In the genomic region with DNA sequence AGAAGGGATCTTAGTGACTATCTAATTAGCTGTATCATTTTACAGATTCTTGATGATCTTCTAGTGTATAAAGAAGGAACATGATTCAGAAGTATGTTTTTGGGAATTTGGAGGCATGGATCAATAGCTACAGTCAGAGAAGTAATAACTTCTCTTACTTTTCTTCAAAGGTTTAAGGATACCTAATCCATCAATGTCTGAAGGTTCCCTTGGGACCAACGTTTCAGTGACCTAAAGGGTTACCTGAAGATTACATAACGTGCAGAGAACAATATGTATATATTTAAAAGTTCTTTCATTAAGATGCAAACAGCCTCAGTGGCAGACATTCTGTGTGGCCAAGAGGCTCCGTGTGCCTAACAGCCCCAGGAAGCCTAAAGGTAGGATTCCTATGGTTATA, we compare ENCODE assay signal across 15 cellular contexts. TPM values are rescaled to one million over a fixed set of nuclear protein-coding genes. Genes with fewer than 3 reads are reported as not detected.
DNase-seq lines count a peak whose midpoint lies in the region; ATAC-seq and TF ChIP-seq lines count a peak whose summit lies in the region.
"Had no signal": no experiment of that assay in that cellular context is flagged by ENCODE, and none has a peak within 500 bp of the region (broad histone marks: within the 10 kb centered on the region; RNA-seq: fewer than 3 reads in every experiment).

No MANE protein-coding gene starts in this region.

- H3K9me2 ChIP-seq in PC-9 (ENCODE audit: insufficient read depth), result no peaks in the 10 kb centered on the region

- H3K4me1 Mint-ChIP-seq in Caco-2 (ENCODE audit: low read depth, unreplicated experiment), result peaks cover 35% of the 10 kb centered on the region
- H3K4me1 Mint-ChIP-seq in memory B cell, result peaks cover 41% of the 10 kb centered on the region

- H3K36me3 ChIP-seq in ACC112 (ENCODE audit: insufficient read depth, low read length), result no peaks in the 10 kb centered on the region
- H3K36me3 ChIP-seq in Caco-2 (ENCODE audit: control insufficient read depth, insufficient read depth, low read length), result no peaks in the 10 kb centered on the region
- H3K36me3 ChIP-seq in PC-9 (ENCODE audit: low read depth), result no peaks in the 10 kb centered on the region
- H3K36me3 ChIP-seq: ovary had no signal

- peaks cover 83% of the 10 kb centered on the region for H3K79me2 ChIP-seq in ACC112 (ENCODE audit: control insufficient read depth, insufficient read depth, low read length, unreplicated experiment)
- H3K79me2 ChIP-seq in PC-9 (ENCODE audit: low read depth), result peaks cover 83% of the 10 kb centered on the region

- BruUV-seq in Caco-2 (replicated peaks; lab: Mats Ljungman, UMichigan) (no TSS peak), PC-9 (replicated peaks; lab: Mats Ljungman, UMichigan) (no TSS peak)

- TF ChIP-seq CTCF in Caco-2 (IDR thresholded peaks at IDR 0.05; ENCODE audit: insufficient read depth in 1 of 2, low read depth in 1 of 2, low read length in 1 of 2, severe bottlenecking in 1 of 2, unreplicated experiment in 1 of 2) (no peak), PC-9 (conservative IDR thresholded peaks at IDR 0.05) (no peak)

- no peak overlapping the region for H2AFZ ChIP-seq in ACC112 (ENCODE audit: low read length, unreplicated experiment)
- H2AFZ ChIP-seq in PC-9, result no peak overlapping the region

- DNase-seq in Caco-2 (no peak), PC-9 (no peak), memory B cell (ENCODE audit: low spot score in 2 of 2) (no peak), NCI-H2029 treated with DMSO at 0.1 percent for 48 hours (lab: John Stamatoyannopoulos, UW) (no peak)
- DNase-seq in stimulated activated naive CD4-positive, alpha-beta T cell (lab: John Stamatoyannopoulos, UW), result no peak
- DNase-seq: activated naive CD4-positive, alpha-beta T cell treated with anti-CD3 and anti-CD28 coated beads for 36 hours; effector memory CD4-positive, alpha-beta T cell; mesenchymal stem cell; ovary; substantia nigra had no signal

- H3K27me3 ChIP-seq in ACC112 (ENCODE audit: insufficient read depth, low read length) (no peaks in the 10 kb centered on the region), Caco-2 (replicated peaks; ENCODE audit: control insufficient read depth, insufficient read depth, low read length) (no peaks in the 10 kb centered on the region), PC-9 (ENCODE audit: insufficient read depth, low read depth) (no peaks in the 10 kb centered on the region)
- H3K27me3 ChIP-seq: ovary had no signal

- H3K36me3 Mint-ChIP-seq in Caco-2 (ENCODE audit: insufficient read depth, unreplicated experiment) (peaks cover 32% of the 10 kb centered on the region), memory B cell (no peaks in the 10 kb centered on the region)

- peak overlapping the region; percentile 85 for H3K4me2 ChIP-seq in PC-9

- intact Hi-C loops in Caco-2 (cut with micrococcal nuclease; ENCODE audit: unreplicated experiment) (no loop called here), PC-9 (cut with micrococcal nuclease; ENCODE audit: unreplicated experiment) (no loop called here)

- ATAC-seq in memory B cell (ENCODE audit: low read depth) (no peak), GM19023 (IDR thresholded peaks at IDR 0.05; ENCODE audit: unreplicated experiment) (no peak), GM18517 (IDR thresholded peaks at IDR 0.05; ENCODE audit: unreplicated experiment) (no peak)

- H3K27ac ChIP-seq in ACC112 (ENCODE audit: low read depth, low read length) (no peak overlapping the region), PC-9 (no peak overlapping the region)
- H3K27ac ChIP-seq: ovary, SK-N-MC had no signal

- peaks cover 32% of the 10 kb centered on the region for H3K4me1 ChIP-seq in ACC112 (ENCODE audit: control insufficient read depth, insufficient read depth, low read length, unreplicated experiment)
- H3K4me1 ChIP-seq in Caco-2, result peaks cover 8% of the 10 kb centered on the region; the same call in 1 of the 2 replicates
- H3K4me1 ChIP-seq in PC-9 (replicated peaks; ENCODE audit: insufficient read depth), result peaks cover 26% of the 10 kb centered on the region

- H3K9me3 ChIP-seq in Caco-2 (no peaks in the 10 kb centered on the region), PC-9 (ENCODE audit: insufficient read depth, low read depth) (no peaks in the 10 kb centered on the region)
- H3K9me3 ChIP-seq: ovary had no signal

- no peaks in the 10 kb centered on the region for H3F3A ChIP-seq in PC-9 (ENCODE audit: insufficient read depth, low read depth)

- CTCF ChIA-PET in Caco-2 (lab: Charles Lee), result no interaction called here
- CTCF ChIA-PET in PC-9 (lab: Charles Lee), result no interaction called here

- H3K4me3 ChIP-seq in ACC112 (ENCODE audit: low read depth, low read length) (peak overlapping the region; percentile 84; the same call in 1 of the 2 replicates), Caco-2 (ENCODE audit: low read depth, low read length) (no peak overlapping the region), PC-9 (no peak overlapping the region)
- H3K4me3 ChIP-seq: ovary had no signal

- H3K4me3 Mint-ChIP-seq in Caco-2 (ENCODE audit: unreplicated experiment) (no peak overlapping the region), memory B cell (no peak overlapping the region)
- H3K4me3 Mint-ChIP-seq: activated naive CD4-positive, alpha-beta T cell treated with anti-CD3 and anti-CD28 coated beads for 36 hours had no signal

- H3K27ac Mint-ChIP-seq in Caco-2 (ENCODE audit: unreplicated experiment) (peak overlapping the region; percentile 8), memory B cell (peak overlapping the region; percentile 10)
- H3K27ac Mint-ChIP-seq: activated naive CD4-positive, alpha-beta T cell treated with anti-CD3 and anti-CD28 coated beads for 36 hours; B cell had no signal

- H4K20me1 ChIP-seq in PC-9 (ENCODE audit: insufficient read depth), result peaks cover 70% of the 10 kb centered on the region

- H3K9me3 Mint-ChIP-seq in Caco-2 (ENCODE audit: unreplicated experiment), result no peaks in the 10 kb centered on the region
- H3K9me3 Mint-ChIP-seq in memory B cell, result no peaks in the 10 kb centered on the region
- H3K9me3 Mint-ChIP-seq: activated naive CD4-positive, alpha-beta T cell treated with anti-CD3 and anti-CD28 coated beads for 36 hours had no signal

- H3K27me3 Mint-ChIP-seq in Caco-2 (ENCODE audit: insufficient read depth, unreplicated experiment), result no peaks in the 10 kb centered on the region
- no peaks in the 10 kb centered on the region for H3K27me3 Mint-ChIP-seq in memory B cell
- H3K27me3 Mint-ChIP-seq: B cell had no signal

- POLR2A ChIA-PET in Caco-2 (lab: Charles Lee) (interaction anchor here (0.6 kb wide), 1 partner anchor 12 kb away, joined by 3 read pairs; no protein-coding TSS in a partner anchor), PC-9 (lab: Charles Lee; ENCODE audit: unreplicated experiment) (no interaction called here)

RNA-seq across cellular contexts. Expression of a gene that starts 3.2 kb away (rescaled TPM):
- 197 and 201 TPM in 2 replicates for total RNA-seq in Caco-2 (2022)
- 129 and 131 TPM in 2 replicates for total RNA-seq in PC-9 (2021)
